ENCODE assay signal across 1 cellular context in the genomic region with DNA sequence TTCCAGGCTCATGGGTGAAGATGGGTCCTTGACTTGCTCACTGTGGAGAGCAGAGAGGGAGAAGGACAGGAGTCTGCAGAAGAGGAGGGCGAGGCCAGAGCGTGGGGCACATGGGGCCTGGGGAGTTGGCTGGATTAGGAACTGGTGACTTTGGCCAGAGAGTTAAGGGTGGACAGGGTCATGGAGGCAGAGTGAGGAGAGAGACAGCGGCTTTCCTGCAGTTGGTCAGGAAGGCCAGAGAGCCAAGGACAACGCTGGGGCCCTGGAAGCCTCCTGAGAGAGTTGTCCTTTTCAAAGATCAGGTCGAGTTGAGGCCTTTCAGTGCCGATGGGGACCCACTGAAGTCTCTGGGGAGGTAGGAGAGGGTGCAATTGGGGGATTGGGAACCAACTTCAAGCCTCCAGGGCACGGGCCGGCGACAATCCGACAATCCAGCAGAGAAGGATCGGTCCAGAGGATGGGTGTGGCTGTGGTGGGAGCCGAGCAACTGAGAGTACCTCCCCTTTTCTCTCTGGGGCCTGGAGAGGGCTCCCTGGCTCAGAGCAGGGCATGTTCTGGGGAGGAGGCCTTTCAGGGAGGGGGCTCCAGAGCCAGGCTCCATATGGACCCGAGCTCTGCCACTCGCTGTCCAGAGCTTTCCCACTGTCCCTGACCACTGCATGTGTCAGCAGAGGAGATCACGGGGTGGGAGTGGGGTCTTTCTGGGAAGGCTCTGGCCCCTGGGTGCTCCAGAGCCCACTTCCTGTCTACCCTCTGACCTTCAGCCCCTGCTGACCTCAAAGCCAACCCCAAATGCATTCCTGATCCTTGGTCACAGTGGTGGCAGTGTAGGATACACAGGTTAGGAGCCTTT.
A peak's percentile ranks its signal among the peaks of the same experiment; 100 is the strongest.
TF ChIP-seq lines count a peak whose summit lies in the region.

No MANE protein-coding gene starts in this region.

TF ChIP-seq in HepG2, 621 proteins besides CTCF, POLR2A, EP300 and RAD21 (continued from another document):
- TF ChIP-seq, protein P1, sequence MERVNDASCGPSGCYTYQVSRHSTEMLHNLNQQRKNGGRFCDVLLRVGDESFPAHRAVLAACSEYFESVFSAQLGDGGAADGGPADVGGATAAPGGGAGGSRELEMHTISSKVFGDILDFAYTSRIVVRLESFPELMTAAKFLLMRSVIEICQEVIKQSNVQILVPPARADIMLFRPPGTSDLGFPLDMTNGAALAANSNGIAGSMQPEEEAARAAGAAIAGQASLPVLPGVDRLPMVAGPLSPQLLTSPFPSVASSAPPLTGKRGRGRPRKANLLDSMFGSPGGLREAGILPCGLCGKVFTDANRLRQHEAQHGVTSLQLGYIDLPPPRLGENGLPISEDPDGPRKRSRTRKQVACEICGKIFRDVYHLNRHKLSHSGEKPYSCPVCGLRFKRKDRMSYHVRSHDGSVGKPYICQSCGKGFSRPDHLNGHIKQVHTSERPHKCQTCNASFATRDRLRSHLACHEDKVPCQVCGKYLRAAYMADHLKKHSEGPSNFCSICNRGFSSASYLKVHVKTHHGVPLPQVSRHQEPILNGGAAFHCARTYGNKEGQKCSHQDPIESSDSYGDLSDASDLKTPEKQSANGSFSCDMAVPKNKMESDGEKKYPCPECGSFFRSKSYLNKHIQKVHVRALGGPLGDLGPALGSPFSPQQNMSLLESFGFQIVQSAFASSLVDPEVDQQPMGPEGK (CRISPR knock-in tag; IDR thresholded peaks at IDR 0.05), result peak; percentile 61
- TF ChIP-seq NR2C2 (CRISPR knock-in tag; IDR thresholded peaks at IDR 0.05; ENCODE audit: borderline replicate concordance) (peak; percentile 83), ZNF431 (CRISPR knock-in tag; IDR thresholded peaks at IDR 0.05; ENCODE audit: borderline replicate concordance, low read depth) (no peak), ZBTB7B (CRISPR knock-in tag; IDR thresholded peaks at IDR 0.05) (peak; percentile 51; the same call in 1 of the 2 replicates), SAFB2 (CRISPR knock-in tag; IDR thresholded peaks at IDR 0.05; ENCODE audit: borderline replicate concordance, low read depth) (0 out of 2 replicates have a peak, but pooled peaks have one; percentile 44), NR2F2 (IDR thresholded peaks at IDR 0.05; ENCODE audit: borderline replicate concordance, low read depth) (peak; percentile 40; the same call in 1 of the 2 replicates), MTA1 (CRISPR knock-in tag; IDR thresholded peaks at IDR 0.05; ENCODE audit: borderline replicate concordance) (peak; percentile 51; the same call in 1 of the 2 replicates), HES4 (CRISPR knock-in tag; IDR thresholded peaks at IDR 0.05; ENCODE audit: borderline replicate concordance) (no peak), PAX8 (CRISPR knock-in tag; IDR thresholded peaks at IDR 0.05; ENCODE audit: borderline replicate concordance) (no peak), NR2F6 (IDR thresholded peaks at IDR 0.05) (0 out of 2 replicates have a peak, but pooled peaks have one; percentile 65), NR2F6 (CRISPR knock-in tag; IDR thresholded peaks at IDR 0.05) (peak; percentile 65; the same call in 1 of the 2 replicates), ZFY (CRISPR knock-in tag; IDR thresholded peaks at IDR 0.05) (0 out of 2 replicates have a peak, but pooled peaks have one; percentile 17)
- TF ChIP-seq, protein P2, sequence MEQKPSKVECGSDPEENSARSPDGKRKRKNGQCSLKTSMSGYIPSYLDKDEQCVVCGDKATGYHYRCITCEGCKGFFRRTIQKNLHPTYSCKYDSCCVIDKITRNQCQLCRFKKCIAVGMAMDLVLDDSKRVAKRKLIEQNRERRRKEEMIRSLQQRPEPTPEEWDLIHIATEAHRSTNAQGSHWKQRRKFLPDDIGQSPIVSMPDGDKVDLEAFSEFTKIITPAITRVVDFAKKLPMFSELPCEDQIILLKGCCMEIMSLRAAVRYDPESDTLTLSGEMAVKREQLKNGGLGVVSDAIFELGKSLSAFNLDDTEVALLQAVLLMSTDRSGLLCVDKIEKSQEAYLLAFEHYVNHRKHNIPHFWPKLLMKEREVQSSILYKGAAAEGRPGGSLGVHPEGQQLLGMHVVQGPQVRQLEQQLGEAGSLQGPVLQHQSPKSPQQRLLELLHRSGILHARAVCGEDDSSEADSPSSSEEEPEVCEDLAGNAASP (CRISPR knock-in tag; IDR thresholded peaks at IDR 0.05; ENCODE audit: borderline replicate concordance), result peak; percentile 14; the same call in 1 of the 2 replicates
- TF ChIP-seq, protein P3, sequence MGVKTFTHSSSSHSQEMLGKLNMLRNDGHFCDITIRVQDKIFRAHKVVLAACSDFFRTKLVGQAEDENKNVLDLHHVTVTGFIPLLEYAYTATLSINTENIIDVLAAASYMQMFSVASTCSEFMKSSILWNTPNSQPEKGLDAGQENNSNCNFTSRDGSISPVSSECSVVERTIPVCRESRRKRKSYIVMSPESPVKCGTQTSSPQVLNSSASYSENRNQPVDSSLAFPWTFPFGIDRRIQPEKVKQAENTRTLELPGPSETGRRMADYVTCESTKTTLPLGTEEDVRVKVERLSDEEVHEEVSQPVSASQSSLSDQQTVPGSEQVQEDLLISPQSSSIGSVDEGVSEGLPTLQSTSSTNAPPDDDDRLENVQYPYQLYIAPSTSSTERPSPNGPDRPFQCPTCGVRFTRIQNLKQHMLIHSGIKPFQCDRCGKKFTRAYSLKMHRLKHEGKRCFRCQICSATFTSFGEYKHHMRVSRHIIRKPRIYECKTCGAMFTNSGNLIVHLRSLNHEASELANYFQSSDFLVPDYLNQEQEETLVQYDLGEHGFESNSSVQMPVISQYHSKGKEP (CRISPR knock-in tag; IDR thresholded peaks at IDR 0.05), result no peak
- TF ChIP-seq, protein P4, sequence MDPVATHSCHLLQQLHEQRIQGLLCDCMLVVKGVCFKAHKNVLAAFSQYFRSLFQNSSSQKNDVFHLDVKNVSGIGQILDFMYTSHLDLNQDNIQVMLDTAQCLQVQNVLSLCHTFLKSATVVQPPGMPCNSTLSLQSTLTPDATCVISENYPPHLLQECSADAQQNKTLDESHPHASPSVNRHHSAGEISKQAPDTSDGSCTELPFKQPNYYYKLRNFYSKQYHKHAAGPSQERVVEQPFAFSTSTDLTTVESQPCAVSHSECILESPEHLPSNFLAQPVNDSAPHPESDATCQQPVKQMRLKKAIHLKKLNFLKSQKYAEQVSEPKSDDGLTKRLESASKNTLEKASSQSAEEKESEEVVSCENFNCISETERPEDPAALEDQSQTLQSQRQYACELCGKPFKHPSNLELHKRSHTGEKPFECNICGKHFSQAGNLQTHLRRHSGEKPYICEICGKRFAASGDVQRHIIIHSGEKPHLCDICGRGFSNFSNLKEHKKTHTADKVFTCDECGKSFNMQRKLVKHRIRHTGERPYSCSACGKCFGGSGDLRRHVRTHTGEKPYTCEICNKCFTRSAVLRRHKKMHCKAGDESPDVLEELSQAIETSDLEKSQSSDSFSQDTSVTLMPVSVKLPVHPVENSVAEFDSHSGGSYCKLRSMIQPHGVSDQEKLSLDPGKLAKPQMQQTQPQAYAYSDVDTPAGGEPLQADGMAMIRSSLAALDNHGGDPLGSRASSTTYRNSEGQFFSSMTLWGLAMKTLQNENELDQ (CRISPR knock-in tag; IDR thresholded peaks at IDR 0.05; ENCODE audit: borderline replicate concordance), result no peak
- TF ChIP-seq, protein P5, sequence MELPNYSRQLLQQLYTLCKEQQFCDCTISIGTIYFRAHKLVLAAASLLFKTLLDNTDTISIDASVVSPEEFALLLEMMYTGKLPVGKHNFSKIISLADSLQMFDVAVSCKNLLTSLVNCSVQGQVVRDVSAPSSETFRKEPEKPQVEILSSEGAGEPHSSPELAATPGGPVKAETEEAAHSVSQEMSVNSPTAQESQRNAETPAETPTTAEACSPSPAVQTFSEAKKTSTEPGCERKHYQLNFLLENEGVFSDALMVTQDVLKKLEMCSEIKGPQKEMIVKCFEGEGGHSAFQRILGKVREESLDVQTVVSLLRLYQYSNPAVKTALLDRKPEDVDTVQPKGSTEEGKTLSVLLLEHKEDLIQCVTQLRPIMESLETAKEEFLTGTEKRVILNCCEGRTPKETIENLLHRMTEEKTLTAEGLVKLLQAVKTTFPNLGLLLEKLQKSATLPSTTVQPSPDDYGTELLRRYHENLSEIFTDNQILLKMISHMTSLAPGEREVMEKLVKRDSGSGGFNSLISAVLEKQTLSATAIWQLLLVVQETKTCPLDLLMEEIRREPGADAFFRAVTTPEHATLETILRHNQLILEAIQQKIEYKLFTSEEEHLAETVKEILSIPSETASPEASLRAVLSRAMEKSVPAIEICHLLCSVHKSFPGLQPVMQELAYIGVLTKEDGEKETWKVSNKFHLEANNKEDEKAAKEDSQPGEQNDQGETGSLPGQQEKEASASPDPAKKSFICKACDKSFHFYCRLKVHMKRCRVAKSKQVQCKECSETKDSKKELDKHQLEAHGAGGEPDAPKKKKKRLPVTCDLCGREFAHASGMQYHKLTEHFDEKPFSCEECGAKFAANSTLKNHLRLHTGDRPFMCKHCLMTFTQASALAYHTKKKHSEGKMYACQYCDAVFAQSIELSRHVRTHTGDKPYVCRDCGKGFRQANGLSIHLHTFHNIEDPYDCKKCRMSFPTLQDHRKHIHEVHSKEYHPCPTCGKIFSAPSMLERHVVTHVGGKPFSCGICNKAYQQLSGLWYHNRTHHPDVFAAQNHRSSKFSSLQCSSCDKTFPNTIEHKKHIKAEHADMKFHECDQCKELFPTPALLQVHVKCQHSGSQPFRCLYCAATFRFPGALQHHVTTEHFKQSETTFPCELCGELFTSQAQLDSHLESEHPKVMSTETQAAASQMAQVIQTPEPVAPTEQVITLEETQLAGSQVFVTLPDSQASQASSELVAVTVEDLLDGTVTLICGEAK (IDR thresholded peaks at IDR 0.05), result no peak
- TF ChIP-seq, protein P5 (CRISPR knock-in tag; IDR thresholded peaks at IDR 0.05), result no peak
- TF ChIP-seq, protein P6, sequence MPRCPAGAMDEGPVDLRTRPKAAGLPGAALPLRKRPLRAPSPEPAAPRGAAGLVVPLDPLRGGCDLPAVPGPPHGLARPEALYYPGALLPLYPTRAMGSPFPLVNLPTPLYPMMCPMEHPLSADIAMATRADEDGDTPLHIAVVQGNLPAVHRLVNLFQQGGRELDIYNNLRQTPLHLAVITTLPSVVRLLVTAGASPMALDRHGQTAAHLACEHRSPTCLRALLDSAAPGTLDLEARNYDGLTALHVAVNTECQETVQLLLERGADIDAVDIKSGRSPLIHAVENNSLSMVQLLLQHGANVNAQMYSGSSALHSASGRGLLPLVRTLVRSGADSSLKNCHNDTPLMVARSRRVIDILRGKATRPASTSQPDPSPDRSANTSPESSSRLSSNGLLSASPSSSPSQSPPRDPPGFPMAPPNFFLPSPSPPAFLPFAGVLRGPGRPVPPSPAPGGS (CRISPR knock-in tag; IDR thresholded peaks at IDR 0.05), result 0 out of 2 replicates have a peak, but pooled peaks have one; percentile 64
